In genomic region chr14:86942939-86943338, GRCh38 we compare ENCODE assay signal across 31 cellular contexts.
"Had no signal": no experiment of that assay in that cellular context is flagged by ENCODE, and none has a peak within 500 bp of the region (broad histone marks: within the 10 kb centered on the region; RNA-seq: fewer than 3 reads in every experiment).

No MANE protein-coding gene starts in this region.

- H3K9me3 Mint-ChIP-seq: endodermal cell, mesothelial cell of epicardium, neural crest cell had no signal

- H3K4me3 Mint-ChIP-seq: dendritic cell treated with granulocyte-macrophage colony-stimulating factor and Interleukin-4, amounts not matched to agents 40 ng/mL and 50 ng/mL, for 4 days; endodermal cell; memory B cell; mesothelial cell of epicardium; naive B cell; natural killer cell treated with Interleukin-12 subunit alpha and Interleukin-12 subunit beta and Interleukin-15 and Interleukin-18, amount 100 ng/mL, for 72 hours; neural crest cell had no signal

- H3K27ac ChIP-seq: epithelial cell of prostate, gastrocnemius medialis, hepatocyte, parathyroid adenoma, prostate gland, right atrium auricular region, stomach, thyroid gland, vagina had no signal

- H3K27me3 Mint-ChIP-seq: dendritic cell treated with granulocyte-macrophage colony-stimulating factor and Interleukin-4, amounts not matched to agents 40 ng/mL and 50 ng/mL, for 4 days; memory B cell; naive B cell; natural killer cell treated with Interleukin-12 subunit alpha and Interleukin-12 subunit beta and Interleukin-15 and Interleukin-18, amount 100 ng/mL, for 72 hours had no signal

- ATAC-seq: esophagus mucosa; gastrocnemius medialis; left lobe of liver; mucosa of descending colon; natural killer cell treated with Interleukin-12 subunit alpha and Interleukin-12 subunit beta and Interleukin-15 and Interleukin-18, amount 100 ng/mL, for 72 hours; sciatic nerve had no signal

- H3K36me3 Mint-ChIP-seq: memory B cell, mesothelial cell of epicardium, naive B cell had no signal

- H3K36me3 ChIP-seq: gastrocnemius medialis, prostate gland, right atrium auricular region, stomach, thyroid gland, vagina had no signal

- H3K79me2 ChIP-seq: hepatocyte, parathyroid adenoma had no signal

- H3K9me3 ChIP-seq: gastrocnemius medialis, mucosa of descending colon, prostate gland, right atrium auricular region, stomach, thyroid gland, vagina had no signal

- H3K4me1 Mint-ChIP-seq: memory B cell, neural crest cell had no signal

- DNase-seq: effector CD8-positive, alpha-beta T cell; endodermal cell; foreskin fibroblast; gastrocnemius medialis; head of caudate nucleus; kidney; mucosa of descending colon; naive B cell; stimulated activated CD4-positive, alpha-beta T cell treated with anti-CD3 and anti-CD28 coated beads, Interleukin-12 subunit alpha, Interleukin-12 subunit beta, amount 100 ng/mL, for 4 hours; stimulated activated CD4-positive, alpha-beta T cell treated with anti-CD3 and anti-CD28 coated beads, Interleukin-1b, Interleukin-23, amount 100 ng/mL, for 48 hours; stimulated activated CD4-positive, alpha-beta T cell treated with anti-CD3 and anti-CD28 coated beads, Interleukin-4, amount 100 ng/mL, for 1 hour; stimulated activated CD8-positive, alpha-beta memory T cell treated with anti-CD3 and anti-CD28 coated beads, Interleukin-4, amount 100 ng/mL, for 48 hours; stimulated activated naive CD4-positive, alpha-beta T cell; stomach; thyroid gland had no signal

- H3K9ac ChIP-seq: parathyroid adenoma had no signal

- H3K27me3 ChIP-seq: gastrocnemius medialis, hepatocyte, right atrium auricular region, stomach, thyroid gland, vagina had no signal

- H2AFZ ChIP-seq: hepatocyte, parathyroid adenoma had no signal

- H3K27ac Mint-ChIP-seq: dendritic cell treated with granulocyte-macrophage colony-stimulating factor and Interleukin-4, amounts not matched to agents 40 ng/mL and 50 ng/mL, for 4 days; endodermal cell; memory B cell; mesothelial cell of epicardium; naive B cell; natural killer cell treated with Interleukin-12 subunit alpha and Interleukin-12 subunit beta and Interleukin-15 and Interleukin-18, amount 100 ng/mL, for 72 hours had no signal

- H3K4me3 ChIP-seq: gastrocnemius medialis, hepatocyte, lung, mucosa of descending colon, prostate gland, right atrium auricular region, smooth muscle cell, stomach, thyroid gland, vagina had no signal

- H3K4me1 ChIP-seq: gastrocnemius medialis, parathyroid adenoma, prostate gland, right atrium auricular region, stomach, thyroid gland, vagina had no signal

- H3K4me2 ChIP-seq: hepatocyte, smooth muscle cell had no signal
